Comparison of ENCODE assay signal across 14 cellular contexts in the genomic region with DNA sequence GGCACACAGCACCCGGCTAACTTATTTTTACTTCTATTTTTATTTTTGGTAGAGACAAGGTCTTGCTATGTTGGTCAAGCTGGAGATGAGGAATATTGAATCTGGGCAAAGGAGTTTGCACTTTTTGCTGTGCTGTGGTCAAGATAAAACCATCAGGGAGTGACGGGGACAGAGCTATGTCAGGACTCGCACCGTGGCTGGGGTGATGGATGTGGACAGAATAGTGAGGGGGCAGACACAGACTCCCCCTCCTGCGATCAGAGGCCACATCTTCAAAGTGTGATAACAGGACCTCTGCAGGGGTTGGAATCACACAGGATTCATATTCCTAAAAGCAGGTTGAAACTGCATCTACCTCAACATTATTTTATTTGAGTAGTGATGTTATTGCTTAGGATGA. TPM values are rescaled to one million over a fixed set of nuclear protein-coding genes. Genes with fewer than 3 reads are reported as not detected.
DNase-seq lines count a peak whose midpoint lies in the region; ATAC-seq, FAIRE-seq and TF ChIP-seq lines count a peak whose summit lies in the region.
"Had no signal": no experiment of that assay in that cellular context is flagged by ENCODE, and none has a peak within 500 bp of the region (broad histone marks: within the 10 kb centered on the region; RNA-seq: fewer than 3 reads in every experiment).

No MANE protein-coding gene starts in this region.

- H3K36me3 Mint-ChIP-seq in CD4-positive, CD25-positive, alpha-beta regulatory T cell, result peaks cover 28% of the 10 kb centered on the region
- H3K36me3 Mint-ChIP-seq in activated naive CD8-positive, alpha-beta T cell, result peaks cover 23% of the 10 kb centered on the region
- H3K36me3 Mint-ChIP-seq in natural killer cell, result peaks cover 8% of the 10 kb centered on the region

- no peak for ATAC-seq in CD4-positive, CD25-positive, alpha-beta regulatory T cell (ENCODE audit: low read depth in 2 of 2)
- ATAC-seq in natural killer cell, result no peak
- ATAC-seq in HG03175 (IDR thresholded peaks at IDR 0.05; ENCODE audit: unreplicated experiment), result no peak
- no peak for ATAC-seq in GM21515 (IDR thresholded peaks at IDR 0.05; ENCODE audit: unreplicated experiment)
- ATAC-seq in GM21529 (IDR thresholded peaks at IDR 0.05; ENCODE audit: unreplicated experiment), result no peak

- H3K27ac ChIP-seq in CD4-positive, CD25-positive, alpha-beta regulatory T cell (ENCODE audit: insufficient read depth, low read length, poor library complexity, severe bottlenecking), result peak overlapping the region; percentile 72

- no peaks in the 10 kb centered on the region for H3K27me3 ChIP-seq in CD4-positive, CD25-positive, alpha-beta regulatory T cell (ENCODE audit: control insufficient read depth, insufficient read depth, low read length)

- intact Hi-C loops in natural killer cell (cut with micrococcal nuclease), result loop anchor here (2.0 kb wide), 1 partner anchor 23 kb away; no protein-coding TSS in a partner anchor

- no peak for DNase-seq in CD4-positive, CD25-positive, alpha-beta regulatory T cell
- no peak for DNase-seq in GM12891 (ENCODE audit: insufficient read length, low spot score)
- no peak for DNase-seq in natural killer cell
- no peak for DNase-seq in NCI-H187 (lab: John Stamatoyannopoulos, UW)
- DNase-seq: CD4-positive, alpha-beta memory T cell; NCI-H2081; NCI-H774; Right ventricle myocardium superior; stimulated activated CD4-positive, alpha-beta T cell treated with anti-CD3 and anti-CD28 coated beads, Interleukin-4, amount 100 ng/mL, for 1 hour; stimulated activated naive CD4-positive, alpha-beta T cell had no signal

- peak overlapping the region in 2 of 4 donors; percentile 54 to 62 for H3K4me3 Mint-ChIP-seq in CD4-positive, CD25-positive, alpha-beta regulatory T cell
- H3K4me3 Mint-ChIP-seq in activated naive CD8-positive, alpha-beta T cell, result peak overlapping the region; percentile 23
- H3K4me3 Mint-ChIP-seq in natural killer cell, result no peak overlapping the region

- no peak overlapping the region for H3K4me3 ChIP-seq in CD4-positive, CD25-positive, alpha-beta regulatory T cell (ENCODE audit: low read depth, low read length)

- TF ChIP-seq CTCF in natural killer cell (IDR thresholded peaks at IDR 0.05), result no peak

- H3K9me3 ChIP-seq in CD4-positive, CD25-positive, alpha-beta regulatory T cell (ENCODE audit: control insufficient read depth in 2 of 2, low read length in 2 of 2), result peaks cover 3 to 7% of the 10 kb centered on the region in 2 experiments

- peak; percentile 65 for FAIRE-seq in GM12891 (lab: Jason Lieb, UNC)

- peaks cover 19 to 71% (median 42%) of the 10 kb centered on the region in 4 donors for H3K4me1 Mint-ChIP-seq in CD4-positive, CD25-positive, alpha-beta regulatory T cell
- H3K4me1 Mint-ChIP-seq in activated naive CD8-positive, alpha-beta T cell (ENCODE audit: low read depth), result peaks cover 67% of the 10 kb centered on the region
- H3K4me1 Mint-ChIP-seq in natural killer cell, result peaks cover 32 to 33% of the 10 kb centered on the region in 2 donors

- H3K4me1 ChIP-seq in CD4-positive, CD25-positive, alpha-beta regulatory T cell (ENCODE audit: control insufficient read depth, insufficient read depth, low read length, poor library complexity, severe bottlenecking), result peaks cover 19% of the 10 kb centered on the region

- H3K27ac Mint-ChIP-seq in CD4-positive, CD25-positive, alpha-beta regulatory T cell, result peak overlapping the region; percentile 46 to 91 (median 64)
- H3K27ac Mint-ChIP-seq in activated naive CD8-positive, alpha-beta T cell, result peak overlapping the region; percentile 90
- peak overlapping the region; percentile 91 to 93 for H3K27ac Mint-ChIP-seq in natural killer cell

- peaks cover 0 to 6% (median 0%) of the 10 kb centered on the region in 7 donors for H3K9me3 Mint-ChIP-seq in CD4-positive, CD25-positive, alpha-beta regulatory T cell
- H3K9me3 Mint-ChIP-seq in activated naive CD8-positive, alpha-beta T cell (ENCODE audit: low read depth), result no peaks in the 10 kb centered on the region
- no peaks in the 10 kb centered on the region for H3K9me3 Mint-ChIP-seq in natural killer cell

- H3K27me3 Mint-ChIP-seq in CD4-positive, CD25-positive, alpha-beta regulatory T cell, result no peaks in the 10 kb centered on the region
- H3K27me3 Mint-ChIP-seq in activated naive CD8-positive, alpha-beta T cell, result no peaks in the 10 kb centered on the region
- no peaks in the 10 kb centered on the region for H3K27me3 Mint-ChIP-seq in natural killer cell (ENCODE audit: low read depth in 2 of 2)
- H3K27me3 Mint-ChIP-seq: CD4-positive, alpha-beta memory T cell had no signal

- H3K36me3 ChIP-seq in CD4-positive, CD25-positive, alpha-beta regulatory T cell (ENCODE audit: control insufficient read depth, insufficient read depth, low read length), result peaks cover 43% of the 10 kb centered on the region

- no peak; the same call in 1 of the 2 replicates for TF ChIP-seq POLR2A in GM12891 (IDR thresholded peaks at IDR 0.05; ENCODE audit: low read depth, low read length)

TF ChIP-seq in GM12891, 5 proteins besides CTCF, POLR2A, EP300 and RAD21:
- no peak for TF ChIP-seq TAF1 (IDR thresholded peaks at IDR 0.05; ENCODE audit: low read depth, low read length)
- TF ChIP-seq SPI1 (IDR thresholded peaks at IDR 0.05; ENCODE audit: low read depth, low read length), result no peak
- TF ChIP-seq PAX5 (IDR thresholded peaks at IDR 0.05; ENCODE audit: insufficient read depth, low read length, severe bottlenecking), result no peak
- TF ChIP-seq POU2F2 (IDR thresholded peaks at IDR 0.05; ENCODE audit: low read depth, low read length), result no peak
- no peak for TF ChIP-seq POLR2AphosphoS5 (IDR thresholded peaks at IDR 0.05; ENCODE audit: low read depth, low read length)

RNA-seq across cellular contexts. Expression of a gene that starts 25.6 kb away (rescaled TPM):
- 63.1 TPM for total RNA-seq in CD4-positive, CD25-positive, alpha-beta regulatory T cell
- polyA plus RNA-seq in CD4-positive, CD25-positive, alpha-beta regulatory T cell, result 10 to 100 TPM; 34.3 to 50.7 (median 37.3) TPM
- 39.6 TPM for polyA plus RNA-seq in GM12891 (2012; ENCODE audit: low read depth, missing spikeins)
- total RNA-seq in natural killer cell, result 10 to 100 TPM; 24.3 to 45.7 (median 26.5) TPM
